15 cellular contexts compared by ENCODE assay signal in the genomic region with DNA sequence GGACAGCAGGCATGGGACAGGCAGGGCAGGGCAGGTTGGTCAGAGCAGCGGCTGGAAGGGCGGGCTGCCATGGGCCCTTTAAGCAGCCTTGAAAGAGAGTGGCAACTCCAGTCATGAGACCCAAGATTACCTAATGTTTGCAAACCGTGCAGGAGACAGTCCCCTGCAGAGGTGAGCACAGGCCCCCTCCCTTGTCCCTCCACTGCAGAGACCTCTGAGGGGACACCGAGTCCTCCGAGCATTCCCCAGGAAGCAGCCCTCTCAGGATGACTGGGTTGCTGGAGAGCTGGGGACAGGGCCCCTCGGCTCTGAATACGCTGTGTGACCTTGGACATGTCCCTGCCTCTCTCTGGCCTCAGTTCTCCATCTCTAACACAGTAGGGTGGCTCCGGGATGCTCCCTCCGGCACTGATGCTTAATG.
DNase-seq lines count a peak whose midpoint lies in the region; ATAC-seq and TF ChIP-seq lines count a peak whose summit lies in the region.
"Had no signal": no experiment of that assay in that cellular context is flagged by ENCODE, and none has a peak within 500 bp of the region (broad histone marks: within the 10 kb centered on the region; RNA-seq: fewer than 3 reads in every experiment).

No MANE protein-coding gene starts in this region.

- H3K4me3 Mint-ChIP-seq in immature natural killer cell: peak overlapping the region in 4 of 5 donors; percentile 29 to 55 (median 42)
- H3K4me3 Mint-ChIP-seq in stimulated activated naive B cell treated with anti-CD40 and anti-IgM and Interleukin-4, amounts not matched to agents 10 μg/mL and 1 μg/mL and 100 μg/mL, for 72 hours: no peak overlapping the region
- H3K4me3 Mint-ChIP-seq in WTC11: no peak overlapping the region
- H3K4me3 Mint-ChIP-seq: stimulated activated naive CD8-positive, alpha-beta T cell treated with anti-CD3 and anti-CD28 coated beads, Interleukin-15, Interleukin-2, amounts not matched to agents 100 ng/mL and 50 ng/mL, for 24 hours had no signal

- POLR2A ChIA-PET in HEK293 (lab: Yijun Ruan, JAX): no interaction called here
- POLR2A ChIA-PET in WTC11 (lab: Charles Lee): interaction anchor here (1.3 kb wide), 1 partner anchor 488 kb away, joined by 4 read pairs; a partner anchor contains a TSS

- CTCF ChIA-PET in HEK293 (lab: Yijun Ruan, JAX): interaction anchor here (0.6 to 1.5 kb wide), 3 partner anchors 10 to 658 kb away, joined by 3 to 5 read pairs (median 3); no protein-coding TSS in a partner anchor
- CTCF ChIA-PET in WTC11 (lab: Charles Lee): interaction anchor here (0.6 to 1.6 kb wide), 3 partner anchors 100 to 322 kb away, joined by 3 to 5 read pairs (median 4); no protein-coding TSS in a partner anchor

- H3K36me3 Mint-ChIP-seq in immature natural killer cell: peaks cover 3 to 6% (median 3%) of the 10 kb centered on the region in 3 donors
- peaks cover 11 to 26% of the 10 kb centered on the region in 2 donors for H3K36me3 Mint-ChIP-seq in stimulated activated naive B cell treated with anti-CD40 and anti-IgM and Interleukin-4, amounts not matched to agents 10 μg/mL and 1 μg/mL and 100 μg/mL, for 72 hours
- H3K36me3 Mint-ChIP-seq in WTC11: peaks cover 7% of the 10 kb centered on the region

- no peak for DNase-seq in ascending aorta (ENCODE audit: low spot score in 2 of 2)
- DNase-seq in immature natural killer cell: no peak
- no peak for DNase-seq in stimulated activated naive B cell treated with anti-CD40 and anti-IgM and Interleukin-4, amounts not matched to agents 10 μg/mL and 1 μg/mL and 100 μg/mL, for 72 hours
- no peak for DNase-seq in WTC11 (ENCODE audit: low spot score)
- DNase-seq: activated CD4-positive, alpha-beta T cell treated with anti-CD3 and anti-CD28 coated beads, Interleukin-2, amount 50 U/mL, for 1 hour; activated T-cell treated with anti-CD3 and anti-CD28 coated beads, Interleukin-2, amount 50 U/mL, for 1 hour; DND-41; midbrain; NCI-H146 had no signal

- peak overlapping the region in 4 of 6 donors; percentile 48 to 83 (median 65) for H3K27ac Mint-ChIP-seq in immature natural killer cell
- H3K27ac Mint-ChIP-seq in stimulated activated naive B cell treated with anti-CD40 and anti-IgM and Interleukin-4, amounts not matched to agents 10 μg/mL and 1 μg/mL and 100 μg/mL, for 72 hours: peak overlapping the region; percentile 31
- H3K27ac Mint-ChIP-seq in WTC11: no peak overlapping the region
- H3K27ac Mint-ChIP-seq: stimulated activated naive CD8-positive, alpha-beta T cell treated with anti-CD3 and anti-CD28 coated beads, Interleukin-15, Interleukin-2, amounts not matched to agents 100 ng/mL and 50 ng/mL, for 24 hours had no signal

- TF ChIP-seq CTCF in HEK293 (tag by site-specific recombination; IDR thresholded peaks at IDR 0.05) (no peak), ascending aorta (IDR thresholded peaks at IDR 0.05) (no peak), WTC11 (IDR thresholded peaks at IDR 0.05) (no peak)

- no peaks in the 10 kb centered on the region for H3K9me3 Mint-ChIP-seq in immature natural killer cell
- peaks cover 3 to 7% of the 10 kb centered on the region in 2 donors for H3K9me3 Mint-ChIP-seq in stimulated activated naive B cell treated with anti-CD40 and anti-IgM and Interleukin-4, amounts not matched to agents 10 μg/mL and 1 μg/mL and 100 μg/mL, for 72 hours
- H3K9me3 Mint-ChIP-seq in WTC11: peaks cover 8% of the 10 kb centered on the region
- H3K9me3 Mint-ChIP-seq: stimulated activated naive CD8-positive, alpha-beta T cell treated with anti-CD3 and anti-CD28 coated beads, Interleukin-15, Interleukin-2, amounts not matched to agents 100 ng/mL and 50 ng/mL, for 24 hours had no signal

- peaks cover 0 to 5% (median 4%) of the 10 kb centered on the region in 3 donors for H3K27me3 Mint-ChIP-seq in immature natural killer cell (ENCODE audit: low read depth in 3 of 3)
- no peaks in the 10 kb centered on the region for H3K27me3 Mint-ChIP-seq in stimulated activated naive B cell treated with anti-CD40 and anti-IgM and Interleukin-4, amounts not matched to agents 10 μg/mL and 1 μg/mL and 100 μg/mL, for 72 hours
- H3K27me3 Mint-ChIP-seq in WTC11 (ENCODE audit: low read depth): peaks cover 6% of the 10 kb centered on the region
- H3K27me3 Mint-ChIP-seq: stimulated activated naive CD8-positive, alpha-beta T cell treated with anti-CD3 and anti-CD28 coated beads, Interleukin-15, Interleukin-2, amounts not matched to agents 100 ng/mL and 50 ng/mL, for 24 hours had no signal

- peaks cover 56 to 68% of the 10 kb centered on the region in 2 donors for H3K4me1 Mint-ChIP-seq in immature natural killer cell
- H3K4me1 Mint-ChIP-seq in stimulated activated naive B cell treated with anti-CD40 and anti-IgM and Interleukin-4, amounts not matched to agents 10 μg/mL and 1 μg/mL and 100 μg/mL, for 72 hours: peaks cover 67 to 90% of the 10 kb centered on the region in 2 donors
- peaks cover 23% of the 10 kb centered on the region for H3K4me1 Mint-ChIP-seq in WTC11

- H3K36me3 ChIP-seq in HEK293 (ENCODE audit: control insufficient read depth in 2 of 2, insufficient read depth in 1 of 2, low read length in 2 of 2): no peaks in the 10 kb centered on the region
- no peaks in the 10 kb centered on the region for H3K36me3 ChIP-seq in ascending aorta

- H3K9me3 ChIP-seq in HEK293 (ENCODE audit: control insufficient read depth, insufficient read depth, low read depth, low read length) (no peaks in the 10 kb centered on the region), ascending aorta (no peaks in the 10 kb centered on the region)

- H3K27ac ChIP-seq in HEK293 (ENCODE audit: extremely low read depth, low read depth, low read length): no peak overlapping the region
- H3K27ac ChIP-seq in ascending aorta: peak overlapping the region; percentile 68 to 77
- H3K27ac ChIP-seq: HL-60, KMS-11 had no signal

- H3K4me3 ChIP-seq in HEK293 (ENCODE audit: low read depth, low read length) (no peak overlapping the region), ascending aorta (no peak overlapping the region)

- intact Hi-C loops in ascending aorta (cut with DNase I): no loop called here

- ATAC-seq in stimulated activated naive B cell treated with anti-CD40 and anti-IgM and Interleukin-4, amounts not matched to agents 10 μg/mL and 1 μg/mL and 100 μg/mL, for 72 hours (replicated peaks): no peak
- ATAC-seq in WTC11 (no peak), HG03378 (IDR thresholded peaks at IDR 0.05; ENCODE audit: unreplicated experiment) (no peak), HG02884 (IDR thresholded peaks at IDR 0.05; ENCODE audit: unreplicated experiment) (no peak)

- no peaks in the 10 kb centered on the region for H3K27me3 ChIP-seq in ascending aorta

- H3K4me1 ChIP-seq in HEK293 (ENCODE audit: control insufficient read depth, insufficient read depth, low read length) (no peaks in the 10 kb centered on the region), ascending aorta (peaks cover 0 to 5% of the 10 kb centered on the region in 2 donors)

TF ChIP-seq in HEK293, 187 proteins besides CTCF, POLR2A, EP300 and RAD21 (continues in another document):
- TF ChIP-seq GLIS1 (tag by site-specific recombination; IDR thresholded peaks at IDR 0.05): peak; percentile 99
- TF ChIP-seq ZNF529 (tag by site-specific recombination; IDR thresholded peaks at IDR 0.05; ENCODE audit: insufficient replicate concordance): no peak
- no peak for TF ChIP-seq ZNF175 (tag by site-specific recombination; IDR thresholded peaks at IDR 0.05)
- no peak for TF ChIP-seq ZBTB7A (tag by site-specific recombination; IDR thresholded peaks at IDR 0.05; ENCODE audit: low read depth)
- no peak for TF ChIP-seq ZNF341 (tag by site-specific recombination; IDR thresholded peaks at IDR 0.05; ENCODE audit: low read depth)
- no peak for TF ChIP-seq ZNF23 (tag by site-specific recombination; IDR thresholded peaks at IDR 0.05; ENCODE audit: borderline replicate concordance)
- no peak for TF ChIP-seq SCRT2 (tag by site-specific recombination; IDR thresholded peaks at IDR 0.05)
- TF ChIP-seq, protein P1, sequence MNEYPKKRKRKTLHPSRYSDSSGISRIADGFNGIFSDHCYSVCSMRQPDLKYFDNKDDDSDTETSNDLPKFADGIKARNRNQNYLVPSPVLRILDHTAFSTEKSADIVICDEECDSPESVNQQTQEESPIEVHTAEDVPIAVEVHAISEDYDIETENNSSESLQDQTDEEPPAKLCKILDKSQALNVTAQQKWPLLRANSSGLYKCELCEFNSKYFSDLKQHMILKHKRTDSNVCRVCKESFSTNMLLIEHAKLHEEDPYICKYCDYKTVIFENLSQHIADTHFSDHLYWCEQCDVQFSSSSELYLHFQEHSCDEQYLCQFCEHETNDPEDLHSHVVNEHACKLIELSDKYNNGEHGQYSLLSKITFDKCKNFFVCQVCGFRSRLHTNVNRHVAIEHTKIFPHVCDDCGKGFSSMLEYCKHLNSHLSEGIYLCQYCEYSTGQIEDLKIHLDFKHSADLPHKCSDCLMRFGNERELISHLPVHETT (tag by site-specific recombination; IDR thresholded peaks at IDR 0.05): no peak
- TF ChIP-seq ZNF501 (tag by site-specific recombination; IDR thresholded peaks at IDR 0.05): no peak
- TF ChIP-seq ZIC2 (tag by site-specific recombination; IDR thresholded peaks at IDR 0.05): peak; percentile 60

TF ChIP-seq in WTC11, 78 proteins besides CTCF, POLR2A, EP300 and RAD21:
- TF ChIP-seq, protein P2, sequence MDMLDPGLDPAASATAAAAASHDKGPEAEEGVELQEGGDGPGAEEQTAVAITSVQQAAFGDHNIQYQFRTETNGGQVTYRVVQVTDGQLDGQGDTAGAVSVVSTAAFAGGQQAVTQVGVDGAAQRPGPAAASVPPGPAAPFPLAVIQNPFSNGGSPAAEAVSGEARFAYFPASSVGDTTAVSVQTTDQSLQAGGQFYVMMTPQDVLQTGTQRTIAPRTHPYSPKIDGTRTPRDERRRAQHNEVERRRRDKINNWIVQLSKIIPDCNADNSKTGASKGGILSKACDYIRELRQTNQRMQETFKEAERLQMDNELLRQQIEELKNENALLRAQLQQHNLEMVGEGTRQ (CRISPR knock-in tag; IDR thresholded peaks at IDR 0.05): no peak
- TF ChIP-seq ZNF416 (CRISPR knock-in tag; IDR thresholded peaks at IDR 0.05) (no peak), ZNF138 (CRISPR knock-in tag; conservative IDR thresholded peaks at IDR 0.05) (no peak), NR2C2 (CRISPR knock-in tag; IDR thresholded peaks at IDR 0.05) (no peak), KAT7 (CRISPR knock-in tag; IDR thresholded peaks at IDR 0.05; ENCODE audit: borderline replicate concordance) (no peak), FOXP1 (CRISPR knock-in tag; IDR thresholded peaks at IDR 0.05; ENCODE audit: borderline replicate concordance) (no peak)
- TF ChIP-seq, protein P3, sequence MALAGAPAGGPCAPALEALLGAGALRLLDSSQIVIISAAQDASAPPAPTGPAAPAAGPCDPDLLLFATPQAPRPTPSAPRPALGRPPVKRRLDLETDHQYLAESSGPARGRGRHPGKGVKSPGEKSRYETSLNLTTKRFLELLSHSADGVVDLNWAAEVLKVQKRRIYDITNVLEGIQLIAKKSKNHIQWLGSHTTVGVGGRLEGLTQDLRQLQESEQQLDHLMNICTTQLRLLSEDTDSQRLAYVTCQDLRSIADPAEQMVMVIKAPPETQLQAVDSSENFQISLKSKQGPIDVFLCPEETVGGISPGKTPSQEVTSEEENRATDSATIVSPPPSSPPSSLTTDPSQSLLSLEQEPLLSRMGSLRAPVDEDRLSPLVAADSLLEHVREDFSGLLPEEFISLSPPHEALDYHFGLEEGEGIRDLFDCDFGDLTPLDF (CRISPR knock-in tag; IDR thresholded peaks at IDR 0.05): no peak

Comparison
In these comparisons a context has a peak if more than half of its experiments do, and no peak if none do; other contexts are left out.
1. H3K4me3 Mint-ChIP-seq: peak in immature natural killer cell (4 of 5); none in stimulated activated naive B cell treated with anti-CD40 and anti-IgM and Interleukin-4, amounts not matched to agents 10 μg/mL and 1 μg/mL and 100 μg/mL, for 72 hours (0 of 2) and WTC11 (single experiment).